ENCODE assay signal across 25 cellular contexts in the genomic region with DNA sequence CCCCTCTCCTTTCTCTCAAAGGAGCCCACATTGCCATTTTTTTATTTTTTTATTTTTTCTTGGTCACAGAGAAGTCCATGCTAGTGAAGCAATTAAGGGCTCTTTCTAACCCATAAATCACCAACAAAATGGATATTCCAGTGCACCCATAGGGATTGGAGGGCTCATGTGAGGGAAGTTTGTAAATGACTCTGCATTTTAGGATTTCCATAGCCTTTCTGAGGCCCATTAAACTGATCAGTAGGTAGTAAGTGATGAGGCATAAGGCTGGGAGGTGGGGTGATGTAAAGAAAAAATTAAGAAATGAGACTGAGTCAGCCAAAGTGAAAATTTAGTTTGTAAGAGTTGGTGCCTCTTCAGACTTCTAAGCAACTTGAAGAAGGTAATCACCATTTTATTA.
"Had no signal": no experiment of that assay in that cellular context is flagged by ENCODE, and none has a peak within 500 bp of the region (broad histone marks: within the 10 kb centered on the region; RNA-seq: fewer than 3 reads in every experiment).

No MANE protein-coding gene starts in this region.

- H3K36me3 ChIP-seq: gastrocnemius medialis, neural progenitor cell, prostate gland, right atrium auricular region, stomach had no signal

- H2AFZ ChIP-seq: neural progenitor cell had no signal

- H3K4me2 ChIP-seq: neural progenitor cell, smooth muscle cell had no signal

- H3K27ac Mint-ChIP-seq: neural progenitor cell; stimulated activated effector memory CD8-positive, alpha-beta T cell treated with anti-CD3 and anti-CD28 coated beads, Interleukin-12 subunit alpha, Interleukin-12 subunit beta, amount 100 ng/mL, for 72 hours; type B pancreatic cell had no signal

- H3K9ac ChIP-seq: neural progenitor cell had no signal

- H3K9me3 ChIP-seq: gastrocnemius medialis, prostate gland, right atrium auricular region, stomach, testis, tibial artery had no signal

- H3K9me3 Mint-ChIP-seq: naive thymus-derived CD4-positive, alpha-beta T cell; nephron; neural progenitor cell; stimulated activated effector memory CD8-positive, alpha-beta T cell treated with anti-CD3 and anti-CD28 coated beads, Interleukin-12 subunit alpha, Interleukin-12 subunit beta, amount 100 ng/mL, for 72 hours; type B pancreatic cell had no signal

- H3K27ac ChIP-seq: gastrocnemius medialis, neural progenitor cell, prostate gland, stomach, testis, tibial artery had no signal

- ATAC-seq: left lobe of liver; naive thymus-derived CD4-positive, alpha-beta T cell; sciatic nerve; stimulated activated effector memory CD8-positive, alpha-beta T cell treated with anti-CD3 and anti-CD28 coated beads, Interleukin-12 subunit alpha, Interleukin-12 subunit beta, amount 100 ng/mL, for 72 hours had no signal

- H3K27me3 Mint-ChIP-seq: type B pancreatic cell had no signal

- H3K4me3 ChIP-seq: gastrocnemius medialis, neural progenitor cell, prostate gland, right atrium auricular region, smooth muscle cell, stomach, testis, tibial artery had no signal

- H3K4me1 ChIP-seq: neural progenitor cell, prostate gland had no signal

- H3K36me3 Mint-ChIP-seq: neural progenitor cell; stimulated activated effector memory CD8-positive, alpha-beta T cell treated with anti-CD3 and anti-CD28 coated beads, Interleukin-12 subunit alpha, Interleukin-12 subunit beta, amount 100 ng/mL, for 72 hours; type B pancreatic cell had no signal

- H3K4me1 Mint-ChIP-seq: nephron; stimulated activated effector memory CD8-positive, alpha-beta T cell treated with anti-CD3 and anti-CD28 coated beads, Interleukin-12 subunit alpha, Interleukin-12 subunit beta, amount 100 ng/mL, for 72 hours had no signal

- H3K27me3 ChIP-seq: gastrocnemius medialis, neural progenitor cell, right atrium auricular region, stomach, testis, tibial artery had no signal

- H3K4me3 Mint-ChIP-seq: naive thymus-derived CD4-positive, alpha-beta T cell; nephron; neural progenitor cell; stimulated activated effector memory CD8-positive, alpha-beta T cell treated with anti-CD3 and anti-CD28 coated beads, Interleukin-12 subunit alpha, Interleukin-12 subunit beta, amount 100 ng/mL, for 72 hours; type B pancreatic cell had no signal

- DNase-seq: cortex of kidney; foreskin fibroblast; gastrocnemius medialis; head of caudate nucleus; kidney; mammary epithelial cell; mesendoderm; midbrain; naive thymus-derived CD4-positive, alpha-beta T cell; stimulated activated CD4-positive, alpha-beta T cell treated with anti-CD3 and anti-CD28 coated beads, Interleukin-2, amount 100 ng/mL, for 24 hours; stimulated activated CD4-positive, alpha-beta T cell treated with anti-CD3 and anti-CD28 coated beads, Interleukin-4, amount 100 ng/mL, for 24 hours; stimulated activated naive CD4-positive, alpha-beta T cell treated with Interleukin-2 at 50 U/mL for 16 hours; stomach; substantia nigra; testis; tibial artery had no signal
